9 cellular contexts compared by ENCODE assay signal in the genomic region with DNA sequence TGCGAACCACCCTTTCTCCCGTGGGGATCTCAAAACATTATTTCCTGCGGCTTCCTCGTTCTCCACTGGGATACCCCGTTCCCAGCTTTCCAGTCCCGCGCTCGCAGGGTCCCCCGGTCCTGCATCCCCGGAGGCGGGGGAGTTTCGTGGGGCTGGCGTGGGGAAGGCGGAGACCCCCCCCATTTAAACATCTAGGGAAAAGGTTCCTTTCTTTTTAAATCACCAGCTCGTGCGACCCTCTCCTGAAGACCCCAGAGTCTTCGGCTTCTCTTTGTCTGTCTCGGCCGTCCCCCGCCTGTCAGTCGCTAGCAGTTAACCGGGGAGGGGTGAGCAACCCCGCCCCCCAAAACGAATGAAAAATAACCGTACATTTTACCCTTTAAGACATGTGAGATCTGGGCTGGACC. TPM values are rescaled to one million over a fixed set of nuclear protein-coding genes. Genes with fewer than 3 reads are reported as not detected.
DNase-seq lines count a peak whose midpoint lies in the region; ATAC-seq and TF ChIP-seq lines count a peak whose summit lies in the region.
"Had no signal": no experiment of that assay in that cellular context is flagged by ENCODE, and none has a peak within 500 bp of the region (broad histone marks: within the 10 kb centered on the region; RNA-seq: fewer than 3 reads in every experiment).

No MANE protein-coding gene starts in this region.

- POLR2A ChIA-PET in activated CD4-positive, alpha-beta memory T cell treated with anti-CD3 and anti-CD28 coated beads for 36 hours (lab: Charles Lee): no interaction called here

- H3K27ac ChIP-seq in left ventricle myocardium inferior (replicated peaks) (no peak overlapping the region), heart right ventricle (no peak overlapping the region)

- peak overlapping the region; percentile 79 for H3K9ac ChIP-seq in iPS-15b (ENCODE audit: low read depth, low read length)

- peaks cover 100% of the 10 kb centered on the region for H3K27me3 ChIP-seq in left ventricle myocardium inferior (ENCODE audit: low read depth)
- H3K27me3 ChIP-seq in heart right ventricle: peaks cover 61 to 100% (median 99%) of the 10 kb centered on the region in 7 donors
- no peaks in the 10 kb centered on the region for H3K27me3 ChIP-seq in iPS-15b (ENCODE audit: control insufficient read depth, insufficient read depth, low read length)

- H3K36me3 Mint-ChIP-seq in activated CD4-positive, alpha-beta memory T cell treated with anti-CD3 and anti-CD28 coated beads for 36 hours: peaks cover 1% of the 10 kb centered on the region
- peaks cover 21% of the 10 kb centered on the region for H3K36me3 Mint-ChIP-seq in type B pancreatic cell

- peaks cover 71% of the 10 kb centered on the region for H3K27me3 Mint-ChIP-seq in activated CD4-positive, alpha-beta memory T cell treated with anti-CD3 and anti-CD28 coated beads for 36 hours
- peaks cover 15% of the 10 kb centered on the region for H3K27me3 Mint-ChIP-seq in type B pancreatic cell

- TF ChIP-seq CTCF in left ventricle myocardium inferior (IDR thresholded peaks at IDR 0.05; ENCODE audit: borderline replicate concordance) (no peak), heart right ventricle (IDR thresholded peaks at IDR 0.05) (no peak), type B pancreatic cell (conservative IDR thresholded peaks at IDR 0.05) (no peak)

- CTCF ChIA-PET in activated CD4-positive, alpha-beta memory T cell treated with anti-CD3 and anti-CD28 coated beads for 36 hours (lab: Charles Lee): no interaction called here

- ATAC-seq in heart right ventricle: no peak

- no peak overlapping the region for H3K27ac Mint-ChIP-seq in activated CD4-positive, alpha-beta memory T cell treated with anti-CD3 and anti-CD28 coated beads for 36 hours
- peak overlapping the region; percentile 93 for H3K27ac Mint-ChIP-seq in type B pancreatic cell

- peak overlapping the region; percentile 49 for H3K4me3 Mint-ChIP-seq in activated CD4-positive, alpha-beta memory T cell treated with anti-CD3 and anti-CD28 coated beads for 36 hours
- H3K4me3 Mint-ChIP-seq in type B pancreatic cell: peak overlapping the region; percentile 87

- intact Hi-C loops in left ventricle myocardium inferior (cut with micrococcal nuclease): no loop called here
- intact Hi-C loops in heart right ventricle (cut with DNase I): no loop called here
- intact Hi-C loops in activated CD4-positive, alpha-beta memory T cell treated with anti-CD3 and anti-CD28 coated beads for 36 hours (cut with micrococcal nuclease): loop anchor here (10.0 kb wide), 1 partner anchor 272 kb away; a partner anchor contains a TSS

- DNase-seq in left ventricle myocardium inferior (no peak), heart right ventricle (no peak), type B pancreatic cell (ENCODE audit: extremely low spot score, unreplicated experiment) (no peak), MV-4-11 (lab: John Stamatoyannopoulos, UW) (no peak), putamen (ENCODE audit: low spot score) (no peak), amygdala (lab: John Stamatoyannopoulos, UW) (no peak)
- DNase-seq in activated CD4-positive, alpha-beta memory T cell treated with anti-CD3 and anti-CD28 coated beads for 36 hours: no peak
- DNase-seq: NCI-H1092 treated with DMSO at 0.1 percent for 48 hours had no signal

- 3% methylated on average over 25 of the region's 25 CpGs for WGBS in heart right ventricle, 2 donors

- no peaks in the 10 kb centered on the region for H3K9me3 ChIP-seq in left ventricle myocardium inferior (replicated peaks)
- H3K9me3 ChIP-seq in heart right ventricle: no peaks in the 10 kb centered on the region
- no peaks in the 10 kb centered on the region for H3K9me3 ChIP-seq in iPS-15b (ENCODE audit: control insufficient read depth, insufficient read depth, low read length)

- no peaks in the 10 kb centered on the region for H3K9me3 Mint-ChIP-seq in activated CD4-positive, alpha-beta memory T cell treated with anti-CD3 and anti-CD28 coated beads for 36 hours
- H3K9me3 Mint-ChIP-seq in type B pancreatic cell: no peaks in the 10 kb centered on the region

- peaks cover 30% of the 10 kb centered on the region for H3K4me1 Mint-ChIP-seq in activated CD4-positive, alpha-beta memory T cell treated with anti-CD3 and anti-CD28 coated beads for 36 hours (ENCODE audit: low read depth)
- peaks cover 28% of the 10 kb centered on the region for H3K4me1 Mint-ChIP-seq in type B pancreatic cell (ENCODE audit: unreplicated experiment)

- H3K4me1 ChIP-seq in left ventricle myocardium inferior (peaks cover 31% of the 10 kb centered on the region), heart right ventricle (peaks cover 4 to 36% (median 24%) of the 10 kb centered on the region in 9 donors), iPS-15b (ENCODE audit: control insufficient read depth, insufficient read depth, low read length) (peaks cover 18% of the 10 kb centered on the region)

- H3K36me3 ChIP-seq in left ventricle myocardium inferior (no peaks in the 10 kb centered on the region), heart right ventricle (no peaks in the 10 kb centered on the region), iPS-15b (ENCODE audit: control insufficient read depth, insufficient read depth, low read length) (peaks cover 4% of the 10 kb centered on the region)

- H3K4me3 ChIP-seq in left ventricle myocardium inferior (peak overlapping the region; percentile 26), heart right ventricle (no peak overlapping the region), iPS-15b (ENCODE audit: low read depth, low read length) (peak overlapping the region; percentile 98)

RNA-seq across cellular contexts. Expression of a gene that starts 0.5 kb away (rescaled TPM):
- total RNA-seq in left ventricle myocardium inferior: not detected
- not detected for total RNA-seq in heart right ventricle
- polyA plus RNA-seq in heart right ventricle: under 1 TPM in 1 of 2 donors, not detected in 1; 0.01 TPM
- under 1 TPM; 0.22 to 0.29 TPM for total RNA-seq in activated CD4-positive, alpha-beta memory T cell treated with anti-CD3 and anti-CD28 coated beads for 36 hours
- 104 and 232 TPM in 2 replicates for total RNA-seq in type B pancreatic cell (ENCODE audit: low replicate concordance)

RNA-seq across cellular contexts. Expression of a gene that starts 28.3 kb away (rescaled TPM):
- total RNA-seq in left ventricle myocardium inferior (not detected), heart right ventricle (not detected), type B pancreatic cell (ENCODE audit: low replicate concordance) (0.69 TPM in 1 of 2 replicates, not detected in the other)
- not detected for polyA plus RNA-seq in heart right ventricle
- not detected for total RNA-seq in activated CD4-positive, alpha-beta memory T cell treated with anti-CD3 and anti-CD28 coated beads for 36 hours

RNA-seq across cellular contexts. Expression of a gene that starts 52.1 kb away (rescaled TPM):
- total RNA-seq in left ventricle myocardium inferior (111 TPM), heart right ventricle (100 to 1,000 TPM in 6 of 10 donors, 10 to 100 TPM in 4; 90.0 to 111 (median 104) TPM), type B pancreatic cell (ENCODE audit: low replicate concordance) (97.2 and 117 TPM in 2 replicates)
- 100 to 1,000 TPM; 176 to 196 TPM for polyA plus RNA-seq in heart right ventricle
- total RNA-seq in activated CD4-positive, alpha-beta memory T cell treated with anti-CD3 and anti-CD28 coated beads for 36 hours: 100 to 1,000 TPM in 1 of 2 experiments, 10 to 100 TPM in 1; 93.5 to 105 TPM

Comparison
In these comparisons a context has a peak if more than half of its experiments do, and no peak if none do; other contexts are left out.
1. H3K4me3 ChIP-seq: peak in left ventricle myocardium inferior (single experiment) and iPS-15b (single experiment); none in heart right ventricle (0 of 10).
2. RNA of a gene that starts 0.5 kb away (total RNA-seq): 104 to 232 TPM in type B pancreatic cell; 0.22 to 0.29 TPM in activated CD4-positive, alpha-beta memory T cell treated with anti-CD3 and anti-CD28 coated beads for 36 hours, not detected in left ventricle myocardium inferior (single experiment) and not detected in heart right ventricle; every median in the first group is over 10 times any median in the second.